ENCODE assay signal across 9 cellular contexts in genomic region chr19:55406091-55406868, GRCh38. TPM values are rescaled to one million over a fixed set of nuclear protein-coding genes. Genes with fewer than 3 reads are reported as not detected.
DNase-seq lines count a peak whose midpoint lies in the region; ATAC-seq and TF ChIP-seq lines count a peak whose summit lies in the region.
"Had no signal": no experiment of that assay in that cellular context is flagged by ENCODE, and none has a peak within 500 bp of the region (broad histone marks: within the 10 kb centered on the region; RNA-seq: fewer than 3 reads in every experiment).

No MANE protein-coding gene starts in this region.

- 70 to 80% methylated on average over 16 of the region's 16 CpGs for WGBS in heart right ventricle, 2 donors
- 79% methylated on average over 16 of the region's 16 CpGs for WGBS in mesenchymal stem cell

- H3K4ac ChIP-seq in mesenchymal stem cell (ENCODE audit: low read depth in 1 of 2, low read length in 2 of 2) = no peak overlapping the region

- no peak for TF ChIP-seq POLR2A in vagina (IDR thresholded peaks at IDR 0.05)

- no peak overlapping the region for H2AFZ ChIP-seq in mesenchymal stem cell (ENCODE audit: low read depth, low read length)

- H3K36me3 ChIP-seq in heart right ventricle = peaks cover 0 to 50% (median 21%) of the 10 kb centered on the region in 9 donors
- H3K36me3 ChIP-seq in ascending aorta = peaks cover 19 to 33% of the 10 kb centered on the region in 2 donors
- peaks cover 40 to 45% of the 10 kb centered on the region in 2 experiments for H3K36me3 ChIP-seq in mesenchymal stem cell (ENCODE audit: control insufficient read depth in 1 of 2, insufficient read depth in 2 of 2, low read depth in 1 of 2, low read length in 2 of 2)
- H3K36me3 ChIP-seq in vagina = peaks cover 0 to 39% of the 10 kb centered on the region in 2 donors
- H3K36me3 ChIP-seq in mucosa of descending colon (ENCODE audit: low read depth) = peaks cover 5% of the 10 kb centered on the region

- H2AK5ac ChIP-seq in mesenchymal stem cell (ENCODE audit: low read length, severe bottlenecking) = no peak overlapping the region

- intact Hi-C loops in heart right ventricle (cut with DNase I) = loop anchor here in 1 of 10 donors (5.0 kb wide), 1 partner anchor 149 kb away; the partner anchor contains the start of gene PPP6R1
- intact Hi-C loops in cardiac septum (cut with DNase I) = loop anchor here (5.0 kb wide), 2 partner anchors 56 to 264 kb away; partner anchors contain the start of genes C19orf85 and ISOC2
- intact Hi-C loops in ascending aorta (cut with DNase I) = loop anchor here (5.0 to 10.0 kb wide), 5 partner anchors 96 to 1539 kb away; partner anchors contain the start of genes LENG9, MYADM, PPP1R12C and ZSCAN5A
- intact Hi-C loops in vagina (cut with DNase I) = loop anchor here (10.0 kb wide), 1 partner anchor 199 kb away; the partner anchor contains the start of genes ZNF524 and ZNF865
- intact Hi-C loops in mucosa of descending colon (cut with DNase I, micrococcal nuclease) = no loop called here

- no peak overlapping the region for H4K8ac ChIP-seq in mesenchymal stem cell (ENCODE audit: low read length)

- TF ChIP-seq CTCF in heart right ventricle (IDR thresholded peaks at IDR 0.05) = no peak
- TF ChIP-seq CTCF in ascending aorta (IDR thresholded peaks at IDR 0.05) = no peak
- TF ChIP-seq CTCF in vagina (IDR thresholded peaks at IDR 0.05) = no peak
- TF ChIP-seq CTCF in GM13976 (IDR thresholded peaks at IDR 0.05; ENCODE audit: borderline replicate concordance, control extremely low read depth, extremely low read depth, insufficient read depth, missing control alignments) = no peak
- no peak for TF ChIP-seq CTCF in mucosa of descending colon (IDR thresholded peaks at IDR 0.05)

- H3K9me3 ChIP-seq in heart right ventricle (peaks cover 0 to 5% (median 0%) of the 10 kb centered on the region in 11 donors), ascending aorta (no peaks in the 10 kb centered on the region), mesenchymal stem cell (ENCODE audit: control insufficient read depth, low read length) (no peaks in the 10 kb centered on the region), vagina (no peaks in the 10 kb centered on the region), mucosa of descending colon (no peaks in the 10 kb centered on the region)

- H2BK120ac ChIP-seq in mesenchymal stem cell (ENCODE audit: low read depth, low read length) = no peak overlapping the region

- no peak overlapping the region for H3K23ac ChIP-seq in mesenchymal stem cell (ENCODE audit: low read length in 2 of 2)

- peak overlapping the region; percentile 85 for H3K4me2 ChIP-seq in mesenchymal stem cell (ENCODE audit: low read length, poor library complexity, severe bottlenecking)

- ATAC-seq in heart right ventricle (no peak), GM21528 (IDR thresholded peaks at IDR 0.05; ENCODE audit: low FRiP score, unreplicated experiment) (no peak), mucosa of descending colon (no peak)

- H3K4me3 ChIP-seq in heart right ventricle = peak overlapping the region in 8 of 10 donors; percentile 85 to 99 (median 92)
- H3K4me3 ChIP-seq in ascending aorta = peak overlapping the region; percentile 86 to 92
- H3K4me3 ChIP-seq in mesenchymal stem cell (ENCODE audit: insufficient read depth in 1 of 2, low read depth in 1 of 2, low read length in 2 of 2) = peak overlapping the region in 1 of 2 experiments; percentile 83
- peak overlapping the region; percentile 76 to 100 for H3K4me3 ChIP-seq in vagina
- H3K4me3 ChIP-seq in mucosa of descending colon = no peak overlapping the region

- H3K27ac ChIP-seq in heart right ventricle (peak overlapping the region in 1 of 10 donors; percentile 99), ascending aorta (no peak overlapping the region), mesenchymal stem cell (ENCODE audit: low read length, poor library complexity, severe bottlenecking) (no peak overlapping the region), vagina (peak overlapping the region; percentile 92)

- DNase-seq in heart right ventricle (no peak), cardiac septum (ENCODE audit: low spot score) (no peak), ascending aorta (ENCODE audit: low spot score in 2 of 2) (no peak), mesenchymal stem cell (no peak), vagina (ENCODE audit: extremely low spot score in 2 of 2) (no peak), GM13976 (ENCODE audit: low spot score) (no peak), mucosa of descending colon (no peak)
- DNase-seq: activated CD4-positive, alpha-beta T cell treated with anti-CD3 and anti-CD28 coated beads for 48 hours had no signal

- H3K18ac ChIP-seq in mesenchymal stem cell (ENCODE audit: low read depth in 1 of 2, low read length in 2 of 2) = no peak overlapping the region

- H3K9ac ChIP-seq in mesenchymal stem cell (ENCODE audit: low read length) = peak overlapping the region; percentile 95

- H3K79me1 ChIP-seq in mesenchymal stem cell (replicated peaks; ENCODE audit: low read length, poor library complexity, severe bottlenecking) = peaks cover 9% of the 10 kb centered on the region

- no peak overlapping the region for H2BK15ac ChIP-seq in mesenchymal stem cell (ENCODE audit: low read depth, poor library complexity, severe bottlenecking)

- H3K14ac ChIP-seq in mesenchymal stem cell (ENCODE audit: low read length in 2 of 2) = no peak overlapping the region

- no peak overlapping the region for H2BK5ac ChIP-seq in mesenchymal stem cell (ENCODE audit: low read depth, low read length, poor library complexity, severe bottlenecking)

- no peak overlapping the region for H2BK12ac ChIP-seq in mesenchymal stem cell (ENCODE audit: low read length in 2 of 2)

- peaks cover 4 to 27% (median 17%) of the 10 kb centered on the region in 9 donors for H3K4me1 ChIP-seq in heart right ventricle
- H3K4me1 ChIP-seq in ascending aorta = peaks cover 11 to 13% of the 10 kb centered on the region in 2 donors
- peaks cover 19% of the 10 kb centered on the region for H3K4me1 ChIP-seq in mesenchymal stem cell (ENCODE audit: control insufficient read depth, insufficient read depth, low read depth, low read length)
- H3K4me1 ChIP-seq in vagina = peaks cover 26% of the 10 kb centered on the region
- peaks cover 12% of the 10 kb centered on the region for H3K4me1 ChIP-seq in mucosa of descending colon (ENCODE audit: low read depth)

- in situ Hi-C loops in GM13976 (cut with MboI; ENCODE audit: low sequenced_read_pairs, unreplicated experiment) = no loop called here

- no peaks in the 10 kb centered on the region for H3K27me3 ChIP-seq in heart right ventricle
- no peaks in the 10 kb centered on the region for H3K27me3 ChIP-seq in ascending aorta
- H3K27me3 ChIP-seq in mesenchymal stem cell (ENCODE audit: control insufficient read depth in 1 of 2, insufficient read depth in 1 of 2, low read length in 2 of 2) = no peaks in the 10 kb centered on the region
- H3K27me3 ChIP-seq in vagina = no peaks in the 10 kb centered on the region

- H4K91ac ChIP-seq in mesenchymal stem cell (ENCODE audit: low read length) = no peak overlapping the region

RNA-seq across cellular contexts. Expression of gene UBE2S, which starts 1.3 kb away (rescaled TPM):
- total RNA-seq in heart right ventricle (10 to 100 TPM; 25.0 to 42.1 (median 30.7) TPM), cardiac septum (28.4 TPM), ascending aorta (82.6 TPM), vagina (22.3 TPM), mucosa of descending colon (10 to 100 TPM; 14.0 to 41.6 (median 23.0) TPM)
- polyA plus RNA-seq in heart right ventricle = 10 to 100 TPM in 1 of 2 donors, 1 to 10 TPM in 1; 8.0 to 25.5 TPM
- polyA plus RNA-seq in mesenchymal stem cell (2013, experiment 1 of 2) = 46.0 TPM
- polyA plus RNA-seq in mesenchymal stem cell (2013, experiment 2 of 2) = 46.4 TPM

RNA-seq across cellular contexts. Expression of gene RPL28, which starts 20.5 kb away (rescaled TPM):
- total RNA-seq in heart right ventricle (1,000 to 10,000 TPM in 1 of 10 donors, 100 to 1,000 TPM in 9; 473 to 1,031 (median 577) TPM), cardiac septum (479 TPM), ascending aorta (542 TPM), vagina (1,166 TPM), mucosa of descending colon (1,000 to 10,000 TPM in 2 of 3 donors, 100 to 1,000 TPM in 1; 942 to 1,365 (median 1,241) TPM)
- polyA plus RNA-seq in heart right ventricle = 1,000 to 10,000 TPM in 1 of 2 donors, 100 to 1,000 TPM in 1; 776 to 1,617 TPM
- 3,020 TPM for polyA plus RNA-seq in mesenchymal stem cell (2013, experiment 1 of 2)
- polyA plus RNA-seq in mesenchymal stem cell (2013, experiment 2 of 2) = 2,919 TPM

RNA-seq across cellular contexts. Expression of gene TMEM238, which starts 22.2 kb away (rescaled TPM):
- total RNA-seq in heart right ventricle = 1 to 10 TPM in 2 of 10 donors, under 1 TPM in 6, not detected in 2; 0.25 to 1.3 (median 0.49) TPM
- polyA plus RNA-seq in heart right ventricle = under 1 TPM in 1 of 2 donors, not detected in 1; 0.06 TPM
- total RNA-seq in cardiac septum = 0.65 TPM
- total RNA-seq in ascending aorta = not detected
- polyA plus RNA-seq in mesenchymal stem cell (2013, experiment 1 of 2) = 0.18 TPM
- polyA plus RNA-seq in mesenchymal stem cell (2013, experiment 2 of 2) = 0.10 TPM
- total RNA-seq in vagina = 5.9 TPM
- 10 to 100 TPM; 31.4 to 84.2 (median 68.0) TPM for total RNA-seq in mucosa of descending colon

RNA-seq across cellular contexts. Expression of gene TMEM190, which starts 29.7 kb away (rescaled TPM):
- total RNA-seq in heart right ventricle = not detected
- polyA plus RNA-seq in heart right ventricle = not detected
- total RNA-seq in cardiac septum = not detected
- total RNA-seq in ascending aorta = not detected
- 0.26 TPM for polyA plus RNA-seq in mesenchymal stem cell (2013, experiment 1 of 2)
- 0.08 TPM for polyA plus RNA-seq in mesenchymal stem cell (2013, experiment 2 of 2)
- not detected for total RNA-seq in vagina
- total RNA-seq in mucosa of descending colon = not detected

RNA-seq across cellular contexts. Expression of gene IL11, which starts 36.0 kb away (rescaled TPM):
- total RNA-seq in heart right ventricle (not detected), cardiac septum (not detected), ascending aorta (not detected), vagina (not detected), mucosa of descending colon (under 1 TPM; 0.24 to 0.32 (median 0.29) TPM)
- polyA plus RNA-seq in heart right ventricle = under 1 TPM; 0.30 to 0.37 TPM
- polyA plus RNA-seq in mesenchymal stem cell (2013, experiment 1 of 2) = 6.4 TPM
- 6.1 TPM for polyA plus RNA-seq in mesenchymal stem cell (2013, experiment 2 of 2)

Comparison
In these comparisons a context has a peak if more than half of its experiments do, and no peak if none do; other contexts are left out.
1. intact Hi-C loops: an anchor here in cardiac septum (5.0 kb wide), ascending aorta (5.0 to 10.0 kb wide) and vagina (10.0 kb wide); none called in mucosa of descending colon.